25 cellular contexts compared by ENCODE assay signal in the genomic region with DNA sequence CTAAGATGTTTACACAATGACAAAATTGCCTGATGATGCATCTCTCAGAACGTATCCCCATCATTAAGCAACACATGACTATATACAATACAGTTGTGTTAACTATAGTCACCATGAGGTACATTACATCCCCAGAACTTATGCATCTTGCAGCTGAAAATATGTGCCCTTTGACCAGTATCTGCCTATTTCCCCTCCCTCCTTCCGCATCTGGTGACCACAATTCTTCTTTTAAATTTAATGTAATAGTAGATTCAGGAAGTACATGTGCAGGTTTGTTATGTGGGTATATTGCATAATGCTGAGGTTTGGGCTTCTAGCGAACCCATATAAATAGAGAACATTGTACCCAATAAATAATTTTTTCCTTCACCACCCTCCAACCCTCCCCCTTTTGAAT.
DNase-seq lines count a peak whose midpoint lies in the region; FAIRE-seq lines count a peak whose summit lies in the region.
"Had no signal": no experiment of that assay in that cellular context is flagged by ENCODE, and none has a peak within 500 bp of the region (broad histone marks: within the 10 kb centered on the region; RNA-seq: fewer than 3 reads in every experiment).

No MANE protein-coding gene starts in this region.

- peak; percentile 43 to 61 for DNase-seq in Kasumi-1 (lab: John Stamatoyannopoulos, UW)
- DNase-seq in NOMO-1 (lab: John Stamatoyannopoulos, UW; ENCODE audit: unreplicated experiment in 2 of 2) = peak; percentile 75 to 86
- peak; percentile 20 for DNase-seq in SKM-1 (lab: John Stamatoyannopoulos, UW; ENCODE audit: unreplicated experiment)
- no peak for DNase-seq in NCI-H1930 (lab: John Stamatoyannopoulos, UW)
- DNase-seq in ecto neural progenitor cell (ENCODE audit: low spot score) = no peak
- no peak for DNase-seq in COLO668 (lab: John Stamatoyannopoulos, UW; ENCODE audit: unreplicated experiment)
- DNase-seq in NCI-H345 treated with DMSO at 0.1 percent for 48 hours (lab: John Stamatoyannopoulos, UW; ENCODE audit: unreplicated experiment) = no peak
- DNase-seq: Calu3; CD8-positive, alpha-beta memory T cell; DND-41; GM23248; H7; MG63; NCI-H1105; NCI-H1436 treated with DMSO at 0.1 percent for 48 hours; NCI-H187 treated with DMSO at 0.1 percent for 48 hours; NCI-H2107; NCI-H446; NCI-H526; NCI-H82; PC-9; Right ventricle myocardium superior had no signal

- peak; percentile 60 for FAIRE-seq in islet of Langerhans (lab: Jason Lieb, UNC)
- FAIRE-seq: GM18507, HepG2 had no signal

Comparison
In these comparisons a context has a peak if more than half of its experiments do, and no peak if none do; other contexts are left out.
1. DNase-seq: peak in Kasumi-1 (2 of 2), NOMO-1 (2 of 2) and SKM-1 (single experiment); none in NCI-H1930 (0 of 2), ecto neural progenitor cell (single experiment), COLO668 (single experiment) and NCI-H345 treated with DMSO at 0.1 percent for 48 hours (single experiment).